ENCODE assay signal across 2 cellular contexts in the genomic region with DNA sequence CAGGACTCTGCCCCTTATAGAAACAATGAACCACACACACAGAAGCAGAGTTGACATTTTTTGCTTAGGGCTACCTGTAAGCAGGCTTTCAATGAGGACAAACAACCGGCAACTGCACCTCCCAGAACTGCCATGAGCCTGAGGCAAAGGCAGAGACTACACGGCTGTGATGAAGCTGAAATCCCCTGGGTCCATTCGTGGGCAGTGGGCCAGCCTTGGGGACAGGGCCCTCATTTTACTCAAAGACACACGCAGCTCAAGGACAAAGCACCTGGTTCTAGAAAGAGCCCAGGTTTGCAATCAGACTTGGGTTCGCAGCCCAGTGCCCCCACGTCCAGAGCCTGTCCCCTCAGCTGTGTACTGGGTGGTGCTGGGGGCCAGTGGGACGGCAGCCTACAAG.
TF ChIP-seq lines count a peak whose summit lies in the region.

No MANE protein-coding gene starts in this region.

TF ChIP-seq in IMR-90, 13 proteins besides CTCF, POLR2A, EP300 and RAD21:
- TF ChIP-seq CHD1 (IDR thresholded peaks at IDR 0.05; ENCODE audit: low read depth, low read length) (no peak), MXI1 (IDR thresholded peaks at IDR 0.05; ENCODE audit: borderline replicate concordance, low read depth, low read length) (no peak), RCOR1 (IDR thresholded peaks at IDR 0.05; ENCODE audit: insufficient replicate concordance, low read length) (no peak), BHLHE40 (IDR thresholded peaks at IDR 0.05; ENCODE audit: low read depth, low read length) (no peak), CEBPB (IDR thresholded peaks at IDR 0.05; ENCODE audit: low read depth, low read length) (no peak), RFX5 (IDR thresholded peaks at IDR 0.05; ENCODE audit: low read depth, low read length) (no peak), MAZ (IDR thresholded peaks at IDR 0.05; ENCODE audit: borderline replicate concordance, low read depth, low read length) (no peak), SMC3 (IDR thresholded peaks at IDR 0.05; ENCODE audit: low read depth, low read length) (no peak), FOS (IDR thresholded peaks at IDR 0.05; ENCODE audit: low read depth, low read length) (no peak), MAFK (IDR thresholded peaks at IDR 0.05; ENCODE audit: low read depth, low read length) (no peak), NFE2L2 (IDR thresholded peaks at IDR 0.05; ENCODE audit: low read depth, low read length) (no peak)
- TF ChIP-seq, protein P1, sequence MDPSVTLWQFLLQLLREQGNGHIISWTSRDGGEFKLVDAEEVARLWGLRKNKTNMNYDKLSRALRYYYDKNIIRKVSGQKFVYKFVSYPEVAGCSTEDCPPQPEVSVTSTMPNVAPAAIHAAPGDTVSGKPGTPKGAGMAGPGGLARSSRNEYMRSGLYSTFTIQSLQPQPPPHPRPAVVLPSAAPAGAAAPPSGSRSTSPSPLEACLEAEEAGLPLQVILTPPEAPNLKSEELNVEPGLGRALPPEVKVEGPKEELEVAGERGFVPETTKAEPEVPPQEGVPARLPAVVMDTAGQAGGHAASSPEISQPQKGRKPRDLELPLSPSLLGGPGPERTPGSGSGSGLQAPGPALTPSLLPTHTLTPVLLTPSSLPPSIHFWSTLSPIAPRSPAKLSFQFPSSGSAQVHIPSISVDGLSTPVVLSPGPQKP (IDR thresholded peaks at IDR 0.05; ENCODE audit: borderline replicate concordance, low read depth, low read length) = no peak
- TF ChIP-seq, protein P2, sequence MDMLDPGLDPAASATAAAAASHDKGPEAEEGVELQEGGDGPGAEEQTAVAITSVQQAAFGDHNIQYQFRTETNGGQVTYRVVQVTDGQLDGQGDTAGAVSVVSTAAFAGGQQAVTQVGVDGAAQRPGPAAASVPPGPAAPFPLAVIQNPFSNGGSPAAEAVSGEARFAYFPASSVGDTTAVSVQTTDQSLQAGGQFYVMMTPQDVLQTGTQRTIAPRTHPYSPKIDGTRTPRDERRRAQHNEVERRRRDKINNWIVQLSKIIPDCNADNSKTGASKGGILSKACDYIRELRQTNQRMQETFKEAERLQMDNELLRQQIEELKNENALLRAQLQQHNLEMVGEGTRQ (IDR thresholded peaks at IDR 0.05; ENCODE audit: low read depth, low read length) = no peak

TF ChIP-seq in H1, 55 proteins besides CTCF, POLR2A, EP300 and RAD21:
- TF ChIP-seq SIX5 (IDR thresholded peaks at IDR 0.05; ENCODE audit: low read depth, low read length) (no peak), KDM5A (IDR thresholded peaks at IDR 0.05; ENCODE audit: low read length) (no peak)
